ENCODE assay signal across 10 cellular contexts in the genomic region with DNA sequence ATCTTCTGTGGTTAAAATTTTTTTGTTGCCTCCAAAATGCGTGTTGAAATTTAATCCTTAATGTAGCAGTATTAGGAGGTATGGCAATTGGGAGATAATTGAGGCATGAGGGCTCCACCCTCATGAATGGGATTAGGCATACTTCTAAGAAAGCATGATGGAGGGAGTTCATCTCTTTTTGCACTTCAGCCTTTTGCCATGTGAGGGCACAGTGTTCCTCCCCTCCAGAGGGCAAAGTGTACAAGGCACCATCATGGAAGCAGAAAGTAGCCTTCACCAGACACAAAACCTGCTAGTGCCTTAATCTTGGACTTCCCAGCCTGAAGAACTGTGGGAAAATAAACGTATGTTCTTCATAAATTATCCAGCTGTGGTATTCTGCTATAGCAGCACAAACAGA.
DNase-seq lines count a peak whose midpoint lies in the region; ATAC-seq, FAIRE-seq and TF ChIP-seq lines count a peak whose summit lies in the region.
"Had no signal": no experiment of that assay in that cellular context is flagged by ENCODE, and none has a peak within 500 bp of the region (broad histone marks: within the 10 kb centered on the region; RNA-seq: fewer than 3 reads in every experiment).

No MANE protein-coding gene starts in this region.

- intact Hi-C loops in left ventricle myocardium superior (cut with micrococcal nuclease) (no loop called here), cardiac septum (cut with DNase I) (no loop called here)

- H3K27me3 ChIP-seq in cardiac muscle cell: no peaks in the 10 kb centered on the region
- H3K27me3 ChIP-seq in brain microvascular endothelial cell (replicated peaks): no peaks in the 10 kb centered on the region
- H3K27me3 ChIP-seq in small intestine (ENCODE audit: control insufficient read depth in 2 of 2, insufficient read depth in 2 of 2, low read length in 2 of 2): no peaks in the 10 kb centered on the region

- DNase-seq in cardiac muscle cell (ENCODE audit: low read depth in 1 of 2, low spot score in 1 of 2): peak in 1 of 2 donors; percentile 44
- DNase-seq in left ventricle myocardium superior: no peak
- peak; percentile 34 for DNase-seq in HT1080 (ENCODE audit: low read depth)
- DNase-seq in brain microvascular endothelial cell: no peak
- peak; percentile 8 for DNase-seq in small intestine
- DNase-seq in NCI-H524 treated with DMSO at 0.1 percent for 48 hours (lab: John Stamatoyannopoulos, UW): no peak
- no peak for DNase-seq in cardiac septum (ENCODE audit: low spot score)
- DNase-seq: activated CD8-positive, alpha-beta memory T cell treated with anti-CD3 and anti-CD28 coated beads, Interleukin-2, amount 50 U/mL, for 4 hours had no signal

- peak; percentile 44 for TF ChIP-seq CTCF in cardiac muscle cell (IDR thresholded peaks at IDR 0.05; ENCODE audit: low read depth, low read length)
- TF ChIP-seq CTCF in brain microvascular endothelial cell (IDR thresholded peaks at IDR 0.05; ENCODE audit: low read depth, low read length, missing control alignments): peak; percentile 39

- H3K9me3 ChIP-seq in cardiac muscle cell (ENCODE audit: low read depth) (no peaks in the 10 kb centered on the region), small intestine (ENCODE audit: control insufficient read depth, low read depth) (no peaks in the 10 kb centered on the region)

- WGBS in small intestine, 3 donors: 73 to 85% (median 81%) methylated on average over 2 of the region's 2 CpGs

- ATAC-seq in left ventricle myocardium superior (no peak), GM21825 (IDR thresholded peaks at IDR 0.05; ENCODE audit: unreplicated experiment) (no peak)

- H3K4me3 ChIP-seq in cardiac muscle cell: no peak overlapping the region
- H3K4me3 ChIP-seq in brain microvascular endothelial cell (ENCODE audit: low read depth, low read length): no peak overlapping the region
- no peak overlapping the region for H3K4me3 ChIP-seq in small intestine (ENCODE audit: low read depth in 1 of 2, low read length in 2 of 2)

- H3K27ac ChIP-seq in cardiac muscle cell (no peak overlapping the region), brain microvascular endothelial cell (no peak overlapping the region), small intestine (ENCODE audit: low read depth in 1 of 2, low read length in 1 of 2) (no peak overlapping the region)

- no peak for FAIRE-seq in small intestine (lab: Jason Lieb, UNC)
- FAIRE-seq: frontal cortex had no signal

- no peaks in the 10 kb centered on the region for H3K36me3 ChIP-seq in cardiac muscle cell
- H3K36me3 ChIP-seq in brain microvascular endothelial cell (replicated peaks): no peaks in the 10 kb centered on the region
- no peaks in the 10 kb centered on the region for H3K36me3 ChIP-seq in small intestine (ENCODE audit: control insufficient read depth in 2 of 2, insufficient read depth in 2 of 2, low read length in 2 of 2)

- in situ Hi-C loops in brain microvascular endothelial cell (cut with HindIII; ENCODE audit: low pct_ligation_motif_present, low sequenced_read_pairs): no loop called here

- H3K4me1 ChIP-seq in cardiac muscle cell (ENCODE audit: low read depth) (no peaks in the 10 kb centered on the region), small intestine (ENCODE audit: control insufficient read depth in 2 of 2, insufficient read depth in 1 of 2, low read depth in 1 of 2, low read length in 1 of 2) (no peaks in the 10 kb centered on the region)

Comparison
In these comparisons a context has a peak if more than half of its experiments do, and no peak if none do; other contexts are left out.
1. DNase-seq: peak in HT1080 (single experiment) and small intestine (single experiment); none in left ventricle myocardium superior (single experiment), brain microvascular endothelial cell (single experiment), NCI-H524 treated with DMSO at 0.1 percent for 48 hours (single experiment) and cardiac septum (single experiment).